Comparison of ENCODE assay signal across 22 cellular contexts in the genomic region with DNA sequence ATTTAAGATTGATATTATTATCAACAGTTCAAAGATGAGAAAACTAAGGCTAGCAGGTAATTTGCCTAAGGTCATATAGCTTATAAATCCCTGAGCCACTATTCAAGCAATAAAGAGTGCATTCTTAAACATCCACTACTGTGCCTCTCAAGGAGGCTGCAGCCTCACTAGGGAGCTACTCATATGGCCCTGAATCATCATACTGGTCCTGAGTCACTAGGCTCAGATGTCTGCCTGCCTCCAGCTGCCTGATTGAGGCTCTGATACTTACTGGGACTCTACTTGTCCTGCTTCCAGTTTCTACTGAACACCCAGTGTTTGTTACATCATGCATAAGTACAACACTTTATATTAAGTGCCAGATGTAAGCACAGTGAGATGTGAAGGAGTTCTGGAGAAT.
"Had no signal": no experiment of that assay in that cellular context is flagged by ENCODE, and none has a peak within 500 bp of the region (broad histone marks: within the 10 kb centered on the region; RNA-seq: fewer than 3 reads in every experiment).

No MANE protein-coding gene starts in this region.

- H3K4me3 Mint-ChIP-seq: activated CD8-positive, alpha-beta T cell treated with anti-CD3 and anti-CD28 coated beads for 36 hours; activated naive CD4-positive, alpha-beta T cell treated with anti-CD3 and anti-CD28 coated beads, Interleukin-2, amount 50 U/mL, for 24 hours; central memory CD8-positive, alpha-beta T cell; naive thymus-derived CD4-positive, alpha-beta T cell; T-cell had no signal

- H3K36me3 Mint-ChIP-seq: activated naive CD4-positive, alpha-beta T cell treated with anti-CD3 and anti-CD28 coated beads, Interleukin-2, amount 50 U/mL, for 24 hours; naive thymus-derived CD4-positive, alpha-beta T cell; T-cell had no signal

- H3K4me1 Mint-ChIP-seq: activated naive CD4-positive, alpha-beta T cell treated with anti-CD3 and anti-CD28 coated beads, Interleukin-2, amount 50 U/mL, for 24 hours; central memory CD8-positive, alpha-beta T cell; T-cell had no signal

- DNase-seq: activated CD8-positive, alpha-beta memory T cell treated with anti-CD3 and anti-CD28 coated beads, Interleukin-2, amount 50 U/mL, for 4 hours; activated CD8-positive, alpha-beta T cell treated with anti-CD3 and anti-CD28 coated beads for 36 hours; amniotic stem cell; cortex of kidney; effector CD4-positive, alpha-beta T cell; heart left ventricle; left colon; lower lobe of right lung; naive thymus-derived CD4-positive, alpha-beta T cell; posterior cingulate gyrus; SHP77; SK-N-SH; stimulated activated CD4-positive, alpha-beta T cell treated with anti-CD3 and anti-CD28 coated beads, Interleukin-4, amount 100 ng/mL, for 4 hours; stimulated activated CD8-positive, alpha-beta memory T cell treated with anti-CD3 and anti-CD28 coated beads, Interleukin-4, amount 100 ng/mL, for 48 hours; stimulated activated naive CD8-positive, alpha-beta T cell treated with anti-CD3 and anti-CD28 coated beads, Interleukin-15, Interleukin-2, amounts not matched to agents 100 U/mL and 50 U/mL, for 24 hours; T-cell; T-helper 9 cell; transverse colon had no signal

- H3K27ac Mint-ChIP-seq: activated CD8-positive, alpha-beta T cell treated with anti-CD3 and anti-CD28 coated beads for 36 hours; activated naive CD4-positive, alpha-beta T cell treated with anti-CD3 and anti-CD28 coated beads, Interleukin-2, amount 50 U/mL, for 24 hours; activated T-helper 2 cell treated with anti-CD3 and anti-CD28 coated beads, Interferon-gamma antibody, Interleukin-2, Interleukin-4, amounts not matched to agents 10 μg/mL and 5 μg/mL and 100 μg/mL, durations not matched to agents 14 hours and 24 hours and 36 hours; naive thymus-derived CD4-positive, alpha-beta T cell; T-cell had no signal

- H3K36me3 ChIP-seq: heart left ventricle, lower lobe of right lung had no signal

- FAIRE-seq: frontal cortex had no signal

- ATAC-seq: activated CD8-positive, alpha-beta T cell treated with anti-CD3 and anti-CD28 coated beads for 36 hours; heart left ventricle; left colon; lower lobe of right lung; naive thymus-derived CD4-positive, alpha-beta T cell; stimulated activated naive CD8-positive, alpha-beta T cell treated with anti-CD3 and anti-CD28 coated beads, Interleukin-15, Interleukin-2, amounts not matched to agents 100 U/mL and 50 U/mL, for 24 hours; T-cell had no signal

- H3K27ac ChIP-seq: heart left ventricle, lower lobe of right lung, transverse colon had no signal

- H3K4me1 ChIP-seq: heart left ventricle, lower lobe of right lung had no signal

- H3K9me3 ChIP-seq: lower lobe of right lung, SK-N-SH, transverse colon had no signal

- H3K9me3 Mint-ChIP-seq: activated CD8-positive, alpha-beta T cell treated with anti-CD3 and anti-CD28 coated beads for 36 hours; activated naive CD4-positive, alpha-beta T cell treated with anti-CD3 and anti-CD28 coated beads, Interleukin-2, amount 50 U/mL, for 24 hours; activated T-helper 2 cell treated with anti-CD3 and anti-CD28 coated beads, Interferon-gamma antibody, Interleukin-2, Interleukin-4, amounts not matched to agents 10 μg/mL and 5 μg/mL and 100 μg/mL, durations not matched to agents 14 hours and 24 hours and 36 hours; central memory CD8-positive, alpha-beta T cell had no signal

- H3K4me3 ChIP-seq: heart left ventricle, lower lobe of right lung, transverse colon had no signal

- H3K27me3 ChIP-seq: heart left ventricle, transverse colon had no signal
